ENCODE assay signal across 12 cellular contexts in the genomic region with DNA sequence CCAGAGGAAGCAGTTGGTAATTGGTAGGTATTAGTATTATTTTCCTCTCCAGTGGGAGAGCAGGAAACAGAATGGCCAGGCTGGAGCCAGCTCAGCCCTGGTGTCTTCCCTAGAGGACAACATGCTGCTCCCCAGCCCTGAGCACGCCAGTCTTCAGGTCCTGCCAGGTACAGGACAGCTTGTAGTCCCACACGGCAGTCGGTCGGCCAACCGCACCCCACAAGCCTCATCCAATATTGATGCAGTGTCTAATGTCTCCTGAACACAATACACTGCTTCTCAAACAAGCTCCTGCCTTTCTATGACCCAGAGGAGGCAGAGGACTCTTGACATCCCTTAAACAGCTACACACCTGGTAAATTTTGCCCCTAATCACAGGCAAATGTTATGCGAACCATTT.
DNase-seq lines count a peak whose midpoint lies in the region; ATAC-seq, FAIRE-seq and TF ChIP-seq lines count a peak whose summit lies in the region.
"Had no signal": no experiment of that assay in that cellular context is flagged by ENCODE, and none has a peak within 500 bp of the region (broad histone marks: within the 10 kb centered on the region; RNA-seq: fewer than 3 reads in every experiment).

No MANE protein-coding gene starts in this region.

- no peak overlapping the region for H3K4me3 Mint-ChIP-seq in activated CD4-positive, alpha-beta T cell treated with anti-CD3 and anti-CD28 coated beads, Interleukin-2, amount 10 ng/mL, durations not matched to agents 7 days and 5 days

- POLR2A ChIA-PET in activated CD4-positive, alpha-beta T cell treated with anti-CD3 and anti-CD28 coated beads, Interleukin-2, amount 10 ng/mL, durations not matched to agents 7 days and 5 days (lab: Charles Lee): no interaction called here
- POLR2A ChIA-PET in endothelial cell of umbilical vein (lab: Charles Lee): no interaction called here

- intact Hi-C loops in endothelial cell of umbilical vein (cut with micrococcal nuclease): no loop called here

- BruUV-seq in endothelial cell of umbilical vein (replicated peaks; lab: Mats Ljungman, UMichigan): no TSS peak

- H2AFZ ChIP-seq in MM.1S (ENCODE audit: low read length): peak overlapping the region; percentile 28
- H2AFZ ChIP-seq in endothelial cell of umbilical vein (ENCODE audit: low read depth, low read length): no peak overlapping the region
- H2AFZ ChIP-seq: PC-9 had no signal

- no peaks in the 10 kb centered on the region for H3K36me3 Mint-ChIP-seq in activated CD4-positive, alpha-beta T cell treated with anti-CD3 and anti-CD28 coated beads, Interleukin-2, amount 10 ng/mL, durations not matched to agents 7 days and 5 days (ENCODE audit: low read depth)

- peak overlapping the region; percentile 72 for H3K27ac Mint-ChIP-seq in activated CD4-positive, alpha-beta T cell treated with anti-CD3 and anti-CD28 coated beads, Interleukin-2, amount 10 ng/mL, durations not matched to agents 7 days and 5 days

- H3K4me3 ChIP-seq in MM.1S (ENCODE audit: low read length) (no peak overlapping the region), endothelial cell of umbilical vein (replicated peaks in 1 of 3; ENCODE audit: insufficient read depth in 1 of 3, low read depth in 1 of 3, low read length in 3 of 3) (no peak overlapping the region)
- H3K4me3 ChIP-seq: lung, PC-9, thyroid gland had no signal

- CTCF ChIA-PET in activated CD4-positive, alpha-beta T cell treated with anti-CD3 and anti-CD28 coated beads, Interleukin-2, amount 10 ng/mL, durations not matched to agents 7 days and 5 days (lab: Charles Lee): interaction anchor here (0.6 to 2.2 kb wide), 7 partner anchors 9 to 384 kb away, joined by 3 to 8 read pairs (median 3); no protein-coding TSS in a partner anchor
- CTCF ChIA-PET in endothelial cell of umbilical vein (lab: Charles Lee): interaction anchor here (1.1 kb wide), 1 partner anchor 17 kb away, joined by 3 read pairs; no protein-coding TSS in a partner anchor

- H4K20me1 ChIP-seq in MM.1S (ENCODE audit: insufficient read depth, low read length) (no peaks in the 10 kb centered on the region), endothelial cell of umbilical vein (replicated peaks; ENCODE audit: control insufficient read depth, extremely low read depth, insufficient read depth, low read length) (no peaks in the 10 kb centered on the region)

- no peak for TF ChIP-seq CTCF in MM.1S (IDR thresholded peaks at IDR 0.05; ENCODE audit: low read length)
- no peak for TF ChIP-seq CTCF in endothelial cell of umbilical vein (IDR thresholded peaks at IDR 0.05; ENCODE audit: extremely low read depth in 1 of 2, insufficient read depth in 1 of 2, low read depth in 1 of 2, low read length in 2 of 2)

- H3K9me3 Mint-ChIP-seq in activated CD4-positive, alpha-beta T cell treated with anti-CD3 and anti-CD28 coated beads, Interleukin-2, amount 10 ng/mL, durations not matched to agents 7 days and 5 days: no peaks in the 10 kb centered on the region

- no peak for TF ChIP-seq POLR2A in endothelial cell of umbilical vein (IDR thresholded peaks at IDR 0.05; ENCODE audit: low read depth, low read length)

- H3K27ac ChIP-seq in MM.1S (ENCODE audit: low read length) (peak overlapping the region; percentile 22; the same call in 1 of the 2 replicates), endothelial cell of umbilical vein (ENCODE audit: insufficient read depth, low read depth, low read length) (peak overlapping the region; percentile 32)
- H3K27ac ChIP-seq: PC-9 had no signal

- H3K27me3 Mint-ChIP-seq in activated CD4-positive, alpha-beta T cell treated with anti-CD3 and anti-CD28 coated beads, Interleukin-2, amount 10 ng/mL, durations not matched to agents 7 days and 5 days: no peaks in the 10 kb centered on the region

- no peak for DNase-seq in activated CD4-positive, alpha-beta T cell treated with anti-CD3 and anti-CD28 coated beads, Interleukin-2, amount 10 ng/mL, durations not matched to agents 7 days and 5 days
- no peak for DNase-seq in activated CD4-positive, alpha-beta T cell treated with anti-CD3 and anti-CD28 coated beads for 48 hours
- no peak for DNase-seq in MM.1S
- no peak for DNase-seq in endothelial cell of umbilical vein (ENCODE audit: low read depth, low spot score)
- DNase-seq in stimulated activated CD8-positive, alpha-beta memory T cell treated with anti-CD3 and anti-CD28 coated beads, Interleukin-4, amount 100 ng/mL, for 48 hours: peak; percentile 32
- DNase-seq in DMS153 treated with DMSO at 0.1 percent for 48 hours (lab: John Stamatoyannopoulos, UW; ENCODE audit: unreplicated experiment): no peak
- no peak for DNase-seq in NOMO-1 treated with DMSO at 0.1 percent for 48 hours (lab: John Stamatoyannopoulos, UW; ENCODE audit: unreplicated experiment)
- DNase-seq: NCI-H2171 treated with DMSO at 0.1 percent for 48 hours, PC-9 had no signal

- H3K9me2 ChIP-seq in MM.1S (replicated peaks; ENCODE audit: insufficient read depth, low read length): no peaks in the 10 kb centered on the region

- no peaks in the 10 kb centered on the region for H3K79me2 ChIP-seq in MM.1S (ENCODE audit: low read length)
- no peaks in the 10 kb centered on the region for H3K79me2 ChIP-seq in endothelial cell of umbilical vein (ENCODE audit: control insufficient read depth, insufficient read depth, low read length)

- FAIRE-seq in endothelial cell of umbilical vein (lab: Jason Lieb, UNC): peak; percentile 52

- ATAC-seq in GM18502 (IDR thresholded peaks at IDR 0.05; ENCODE audit: poor library complexity, unreplicated experiment): no peak

- H3K4me1 ChIP-seq in MM.1S (ENCODE audit: low read length) (peaks cover 18% of the 10 kb centered on the region), endothelial cell of umbilical vein (ENCODE audit: control insufficient read depth, extremely low read depth, insufficient read depth, low read length) (peaks cover 17% of the 10 kb centered on the region)

- H3K4me1 Mint-ChIP-seq in activated CD4-positive, alpha-beta T cell treated with anti-CD3 and anti-CD28 coated beads, Interleukin-2, amount 10 ng/mL, durations not matched to agents 7 days and 5 days: peaks cover 28% of the 10 kb centered on the region

- no peaks in the 10 kb centered on the region for H3K9me1 ChIP-seq in endothelial cell of umbilical vein (replicated peaks; ENCODE audit: control insufficient read depth, extremely low read depth, insufficient read depth, low read length)

- dilution Hi-C loops in endothelial cell of umbilical vein (cut with MboI; ENCODE audit: extremely low pct_ligation_motif_present, low sequenced_read_pairs): no loop called here

- no peak overlapping the region for H3K9ac ChIP-seq in MM.1S (ENCODE audit: low read length)
- no peak overlapping the region for H3K9ac ChIP-seq in endothelial cell of umbilical vein (replicated peaks; ENCODE audit: extremely low read depth, insufficient read depth, low read length)

- H3K4me2 ChIP-seq in MM.1S (ENCODE audit: low read depth, low read length): peak overlapping the region; percentile 38
- no peak overlapping the region for H3K4me2 ChIP-seq in endothelial cell of umbilical vein (ENCODE audit: insufficient read depth, low read length)
- H3K4me2 ChIP-seq: PC-9 had no signal

- H3F3A ChIP-seq in MM.1S (ENCODE audit: insufficient read depth, low read length): no peaks in the 10 kb centered on the region

- H3K36me3 ChIP-seq in MM.1S (replicated peaks; ENCODE audit: insufficient read depth, low read length) (no peaks in the 10 kb centered on the region), endothelial cell of umbilical vein (ENCODE audit: control insufficient read depth in 2 of 2, extremely low read depth in 1 of 2, insufficient read depth in 2 of 2, low read length in 2 of 2) (no peaks in the 10 kb centered on the region)
- H3K36me3 ChIP-seq: thyroid gland had no signal

- H3K27me3 ChIP-seq in MM.1S (replicated peaks; ENCODE audit: insufficient read depth, low read length): no peaks in the 10 kb centered on the region
- no peaks in the 10 kb centered on the region for H3K27me3 ChIP-seq in endothelial cell of umbilical vein (ENCODE audit: control insufficient read depth in 2 of 2, insufficient read depth in 2 of 2, low read length in 2 of 2)
- H3K27me3 ChIP-seq: thyroid gland had no signal

- no peaks in the 10 kb centered on the region for H3K9me3 ChIP-seq in MM.1S (replicated peaks; ENCODE audit: insufficient read depth, low read length)
- no peaks in the 10 kb centered on the region for H3K9me3 ChIP-seq in endothelial cell of umbilical vein (replicated peaks; ENCODE audit: control insufficient read depth, insufficient read depth, low read length)
- H3K9me3 ChIP-seq: thyroid gland had no signal

TF ChIP-seq in endothelial cell of umbilical vein, 7 proteins besides CTCF, POLR2A, EP300 and RAD21:
- no peak for TF ChIP-seq FOS (IDR thresholded peaks at IDR 0.05; ENCODE audit: borderline replicate concordance, insufficient read depth, low read length)
- no peak for TF ChIP-seq JUN (IDR thresholded peaks at IDR 0.05; ENCODE audit: borderline replicate concordance, insufficient read depth, insufficient read length, low read depth)
- no peak for TF ChIP-seq MYC (IDR thresholded peaks at IDR 0.05; ENCODE audit: low read depth, low read length)
- no peak for TF ChIP-seq EZH2 (IDR thresholded peaks at IDR 0.05; ENCODE audit: borderline replicate concordance, low read depth, low read length, severe bottlenecking)
- TF ChIP-seq, protein P1, sequence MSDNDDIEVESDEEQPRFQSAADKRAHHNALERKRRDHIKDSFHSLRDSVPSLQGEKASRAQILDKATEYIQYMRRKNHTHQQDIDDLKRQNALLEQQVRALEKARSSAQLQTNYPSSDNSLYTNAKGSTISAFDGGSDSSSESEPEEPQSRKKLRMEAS (IDR thresholded peaks at IDR 0.05; ENCODE audit: insufficient read depth, insufficient read length): no peak
- no peak for TF ChIP-seq POLR2AphosphoS5 (IDR thresholded peaks at IDR 0.05; ENCODE audit: insufficient read depth, low read depth, low read length)
- no peak for TF ChIP-seq GATA2 (IDR thresholded peaks at IDR 0.05; ENCODE audit: insufficient read depth, insufficient read length, low read depth, low read length)
